7 cellular contexts compared by ENCODE assay signal in the genomic region with DNA sequence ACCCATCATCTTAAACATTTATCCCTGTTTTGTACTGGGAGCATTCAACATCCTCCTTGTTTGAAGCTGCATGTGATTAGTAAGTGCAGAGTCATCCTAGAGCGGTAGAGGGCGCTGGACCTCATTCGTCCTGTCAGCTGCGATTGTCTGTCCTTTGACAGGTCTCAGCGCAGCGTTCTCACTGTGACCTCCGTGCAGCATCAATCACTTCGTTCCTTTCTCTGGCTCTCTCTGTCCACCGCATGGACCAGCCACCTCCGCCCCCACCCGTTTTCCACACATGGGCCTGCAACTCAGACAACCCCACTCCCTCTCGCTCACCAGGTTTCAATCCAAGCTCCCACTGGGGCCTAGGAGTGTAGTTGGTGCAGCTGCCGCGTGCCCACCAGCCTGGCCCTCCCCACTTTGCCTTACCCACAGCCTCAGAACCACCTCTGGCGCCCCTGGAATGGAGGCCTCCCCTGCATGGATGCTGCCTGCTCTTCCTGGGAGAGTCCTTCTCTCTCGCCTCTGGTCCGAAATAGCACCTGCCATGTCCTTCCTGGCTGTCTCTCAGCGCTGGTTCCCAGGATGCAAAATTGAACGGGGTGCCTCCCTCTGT.
A peak's percentile ranks its signal among the peaks of the same experiment; 100 is the strongest.
DNase-seq lines count a peak whose midpoint lies in the region; ATAC-seq and TF ChIP-seq lines count a peak whose summit lies in the region.

No MANE protein-coding gene starts in this region.

- H3K27ac Mint-ChIP-seq in stimulated activated naive CD8-positive, alpha-beta T cell treated with anti-CD3 and anti-CD28 coated beads, Interleukin-15, amount 100 ng/mL, for 72 hours: no peak overlapping the region

- peaks cover 7% of the 10 kb centered on the region for H3K27me3 Mint-ChIP-seq in stimulated activated naive CD8-positive, alpha-beta T cell treated with anti-CD3 and anti-CD28 coated beads, Interleukin-15, amount 100 ng/mL, for 72 hours

- H3K4me1 Mint-ChIP-seq in stimulated activated naive CD8-positive, alpha-beta T cell treated with anti-CD3 and anti-CD28 coated beads, Interleukin-15, amount 100 ng/mL, for 72 hours: peaks cover 11% of the 10 kb centered on the region

- H3K4me3 ChIP-seq in epithelial cell of proximal tubule (ENCODE audit: low read depth, low read length): no peak overlapping the region

- no peaks in the 10 kb centered on the region for H3K9me3 Mint-ChIP-seq in stimulated activated naive CD8-positive, alpha-beta T cell treated with anti-CD3 and anti-CD28 coated beads, Interleukin-15, amount 100 ng/mL, for 72 hours

- peak; percentile 31 for DNase-seq in GM19240 (ENCODE audit: insufficient read length, low spot score)
- DNase-seq in NCI-H526 (lab: John Stamatoyannopoulos, UW): peak; percentile 42 to 89
- peak in 2 of 3 experiments; percentile 6 to 23 for DNase-seq in activated CD8-positive, alpha-beta memory T cell treated with anti-CD3 and anti-CD28 coated beads for 48 hours (ENCODE audit: low read depth in 2 of 3, low spot score in 2 of 3)
- DNase-seq in epithelial cell of proximal tubule (ENCODE audit: low read depth): no peak
- peak; percentile 33 for DNase-seq in myocyte (ENCODE audit: low read depth)
- peak; percentile 44 to 52 for DNase-seq in stimulated activated naive CD8-positive, alpha-beta T cell treated with anti-CD3 and anti-CD28 coated beads, Interleukin-15, amount 100 ng/mL, for 72 hours

- H3K4me3 Mint-ChIP-seq in stimulated activated naive CD8-positive, alpha-beta T cell treated with anti-CD3 and anti-CD28 coated beads, Interleukin-15, amount 100 ng/mL, for 72 hours: no peak overlapping the region

- ATAC-seq in stimulated activated naive CD8-positive, alpha-beta T cell treated with anti-CD3 and anti-CD28 coated beads, Interleukin-15, amount 100 ng/mL, for 72 hours: peak; percentile 65
- ATAC-seq in GM18498 (IDR thresholded peaks at IDR 0.05; ENCODE audit: unreplicated experiment): no peak

- peak; percentile 72 for TF ChIP-seq CTCF in epithelial cell of proximal tubule (conservative IDR thresholded peaks at IDR 0.05; ENCODE audit: low read depth, low read length)
